26 cellular contexts compared by ENCODE assay signal in the genomic region with DNA sequence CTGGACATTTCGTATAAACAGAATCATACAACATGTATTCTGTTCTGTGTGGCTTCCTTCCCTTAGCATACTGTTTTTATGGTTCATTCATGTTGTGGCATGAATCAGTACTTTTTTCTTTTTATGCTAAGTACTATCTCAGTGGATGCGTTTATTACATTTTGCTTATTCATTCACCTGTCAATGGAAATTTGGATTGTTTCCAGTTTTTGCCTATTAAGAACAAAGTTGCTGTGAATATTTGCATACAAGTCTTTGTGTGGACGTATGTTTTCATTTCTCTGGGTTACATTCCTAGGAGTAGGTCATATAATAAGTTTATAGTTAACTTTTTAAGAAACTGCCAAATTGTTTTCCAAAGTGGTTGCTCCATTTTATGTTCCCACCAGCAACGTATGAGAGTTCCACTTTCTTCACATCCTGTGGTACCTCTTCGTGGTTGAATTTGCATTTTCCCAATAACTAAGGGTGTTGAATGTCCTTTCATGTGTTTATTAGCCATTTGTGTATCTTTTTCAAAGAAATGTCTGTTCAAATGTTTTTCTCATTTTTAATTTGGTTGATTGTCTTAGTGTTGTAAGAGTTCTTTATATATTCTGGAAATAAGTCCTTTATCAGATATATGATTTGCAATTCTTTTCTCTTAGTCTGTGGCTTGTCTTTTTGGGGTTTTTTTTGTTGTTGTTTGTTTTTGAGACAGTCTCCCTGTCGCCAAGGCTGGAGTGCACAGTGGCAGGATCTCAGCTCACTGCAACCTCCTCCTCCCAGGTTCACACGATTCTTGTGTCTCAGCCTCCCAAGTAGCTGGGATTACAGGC. TPM values are rescaled to one million over a fixed set of nuclear protein-coding genes. Genes with fewer than 3 reads are reported as not detected.
"Had no signal": no experiment of that assay in that cellular context is flagged by ENCODE, and none has a peak within 500 bp of the region (broad histone marks: within the 10 kb centered on the region; RNA-seq: fewer than 3 reads in every experiment).

No MANE protein-coding gene starts in this region.

- H3K4me3 Mint-ChIP-seq: activated CD4-positive, alpha-beta T cell treated with anti-CD3 and anti-CD28 coated beads for 36 hours; activated naive CD8-positive, alpha-beta T cell treated with anti-CD3 and anti-CD28 coated beads for 36 hours; activated T-cell treated with anti-CD3 and anti-CD28 coated beads, Interleukin-2, amount 50 U/mL, for 72 hours; effector memory CD8-positive, alpha-beta T cell; nephron; T-helper 1 cell treated with Interleukin-12 subunit alpha and Interleukin-12 subunit beta and Interleukin-4 antibody, amounts not matched to agents 30 μg/mL and 1 μg/mL, for 36 hours had no signal

- H3K27ac Mint-ChIP-seq: activated CD4-positive, alpha-beta T cell treated with anti-CD3 and anti-CD28 coated beads for 36 hours; activated naive CD8-positive, alpha-beta T cell treated with anti-CD3 and anti-CD28 coated beads for 36 hours; activated T-cell treated with anti-CD3 and anti-CD28 coated beads, Interleukin-2, amount 50 U/mL, for 72 hours; effector memory CD8-positive, alpha-beta T cell; nephron; progenitor cell of endocrine pancreas; T-helper 1 cell treated with Interleukin-12 subunit alpha and Interleukin-12 subunit beta and Interleukin-4 antibody, amounts not matched to agents 30 μg/mL and 1 μg/mL, for 36 hours had no signal

- H3K4me1 Mint-ChIP-seq: activated naive CD8-positive, alpha-beta T cell treated with anti-CD3 and anti-CD28 coated beads for 36 hours had no signal

- H3K36me3 ChIP-seq: tibial nerve, uterus had no signal

- H3K36me3 Mint-ChIP-seq: activated naive CD8-positive, alpha-beta T cell treated with anti-CD3 and anti-CD28 coated beads for 36 hours had no signal

- H3K9me3 Mint-ChIP-seq: activated naive CD8-positive, alpha-beta T cell treated with anti-CD3 and anti-CD28 coated beads for 36 hours; effector memory CD8-positive, alpha-beta T cell had no signal

- H3K4me3 ChIP-seq: body of pancreas, tibial nerve, uterus had no signal

- H3K27me3 Mint-ChIP-seq: progenitor cell of endocrine pancreas had no signal

- H3K27me3 ChIP-seq: body of pancreas, tibial nerve, uterus had no signal

- DNase-seq: activated CD4-positive, alpha-beta T cell treated with anti-CD3 and anti-CD28 coated beads for 36 hours; activated CD8-positive, alpha-beta memory T cell treated with anti-CD3 and anti-CD28 coated beads, Interleukin-2, amount 50 U/mL, for 48 hours; activated gamma-delta T cell; activated naive CD8-positive, alpha-beta T cell treated with anti-CD3 and anti-CD28 coated beads for 36 hours; activated T-cell treated with anti-CD3 and anti-CD28 coated beads, Interleukin-2, amount 50 U/mL, for 72 hours; amygdala; body of pancreas; cerebellar nuclear complex; dermis blood vessel endothelial cell; effector memory CD8-positive, alpha-beta T cell; erythroblast; islet precursor cell; left ventricle myocardium superior; mesendoderm; occipital lobe; right cardiac atrium; small intestine; stimulated activated CD4-positive, alpha-beta T cell treated with anti-CD3 and anti-CD28 coated beads, Interleukin-4, amount 100 ng/mL, for 4 hours; stimulated activated CD8-positive, alpha-beta memory T cell treated with anti-CD3 and anti-CD28 coated beads, Interleukin-4, amount 100 ng/mL, for 48 hours; stimulated activated naive CD4-positive, alpha-beta T cell treated with Interleukin-2 at 50 U/mL for 16 hours; substantia nigra; uterus had no signal

- ATAC-seq: activated CD4-positive, alpha-beta T cell treated with anti-CD3 and anti-CD28 coated beads for 36 hours; activated T-cell treated with anti-CD3 and anti-CD28 coated beads, Interleukin-2, amount 50 U/mL, for 72 hours; body of pancreas; effector memory CD8-positive, alpha-beta T cell; left ventricle myocardium superior; right cardiac atrium had no signal

- H3K9me3 ChIP-seq: body of pancreas, uterus had no signal

- FAIRE-seq: small intestine had no signal

RNA-seq across cellular contexts. Expression of gene DKK3, which starts 55.9 kb away (rescaled TPM):
- total RNA-seq: activated CD4-positive, alpha-beta T cell treated with anti-CD3 and anti-CD28 coated beads for 36 hours had no signal
